In the genomic region with DNA sequence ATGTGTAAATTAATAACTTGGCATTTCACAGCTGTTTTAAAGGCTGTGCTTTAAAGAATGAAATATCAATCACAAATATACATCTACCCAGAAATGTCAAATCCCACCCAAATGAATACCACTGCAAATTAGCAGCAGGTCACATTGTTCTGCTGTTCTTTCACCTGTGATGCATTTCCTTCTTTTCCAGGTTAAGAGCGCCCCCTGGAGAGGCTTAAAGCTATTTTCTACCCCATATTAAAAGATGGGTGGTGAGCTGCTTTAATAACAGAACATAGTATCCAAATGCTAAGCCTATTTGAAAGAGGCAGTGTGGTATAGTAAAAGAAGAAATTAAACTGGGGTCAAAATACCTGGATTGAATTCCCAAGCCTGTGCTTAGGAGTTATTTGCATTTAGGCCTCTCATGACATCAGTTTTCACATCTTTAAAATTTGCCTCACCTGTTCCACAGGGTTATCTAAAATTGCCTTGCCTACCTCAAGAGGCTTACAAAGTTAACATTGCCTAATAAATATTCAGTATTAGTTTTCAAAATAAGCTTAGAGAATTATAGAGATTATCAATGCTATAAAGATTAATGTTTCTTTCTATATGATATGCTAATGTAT, we compare ENCODE assay signal across 8 cellular contexts.
A peak's percentile ranks its signal among the peaks of the same experiment; 100 is the strongest.
DNase-seq lines count a peak whose midpoint lies in the region; ATAC-seq and TF ChIP-seq lines count a peak whose summit lies in the region.

No MANE protein-coding gene starts in this region.

- ATAC-seq in GM21526 (IDR thresholded peaks at IDR 0.05; ENCODE audit: low FRiP score, unreplicated experiment) (no peak), HG03159 (IDR thresholded peaks at IDR 0.05; ENCODE audit: unreplicated experiment) (no peak), HG02642 (IDR thresholded peaks at IDR 0.05; ENCODE audit: poor library complexity, unreplicated experiment) (no peak)

- in situ Hi-C loops in GM13976 (cut with MboI; ENCODE audit: low sequenced_read_pairs, unreplicated experiment), result no loop called here

- POLR2A ChIA-PET in BJ (lab: Charles Lee), result no interaction called here

- H3K27ac ChIP-seq in VCaP, result no peak overlapping the region

- H3K36me3 ChIP-seq in BJ (ENCODE audit: control insufficient read depth, insufficient read depth, low read length), result no peaks in the 10 kb centered on the region

- no peak for DNase-seq in BJ (ENCODE audit: low read depth)
- DNase-seq in GM13976 (ENCODE audit: low spot score), result peak; percentile 18
- DNase-seq in NCI-H146 treated with DMSO at 0.1 percent for 48 hours (lab: John Stamatoyannopoulos, UW; ENCODE audit: unreplicated experiment), result peak; percentile 63
- DNase-seq in islet precursor cell, result peak; percentile 60

- CTCF ChIA-PET in BJ (lab: Yijun Ruan, JAX), result interaction anchor here (0.6 to 0.9 kb wide), 3 partner anchors 404 to 537 kb away, joined by 3 read pairs; no protein-coding TSS in a partner anchor

- TF ChIP-seq CTCF in BJ (IDR thresholded peaks at IDR 0.05; ENCODE audit: insufficient read depth, low read depth, low read length) (peak; percentile 33; the same call in 1 of the 2 replicates), GM13976 (IDR thresholded peaks at IDR 0.05; ENCODE audit: borderline replicate concordance, control extremely low read depth, extremely low read depth, insufficient read depth, missing control alignments) (peak; percentile 53), VCaP (conservative IDR thresholded peaks at IDR 0.05) (peak; percentile 83)

- no peaks in the 10 kb centered on the region for H3K27me3 ChIP-seq in BJ (ENCODE audit: control insufficient read depth, insufficient read depth, low read length)

- H3K4me3 ChIP-seq in BJ (ENCODE audit: low read depth, low read length), result no peak overlapping the region

Comparison
In these comparisons a context has a peak if more than half of its experiments do, and no peak if none do; other contexts are left out.
1. CTCF ChIP-seq: peak in every context shown above with its lines; median percentile 83 in VCaP; 53 in GM13976; 33 in BJ.